In genomic region chr2:74653589-74653984, GRCh38 we compare ENCODE assay signal across 1 cellular context.
TF ChIP-seq lines count a peak whose summit lies in the region.

No MANE protein-coding gene starts in this region.

TF ChIP-seq in GM12878, 131 proteins besides CTCF, POLR2A, EP300 and RAD21 (continued from another document):
- TF ChIP-seq, protein P1, sequence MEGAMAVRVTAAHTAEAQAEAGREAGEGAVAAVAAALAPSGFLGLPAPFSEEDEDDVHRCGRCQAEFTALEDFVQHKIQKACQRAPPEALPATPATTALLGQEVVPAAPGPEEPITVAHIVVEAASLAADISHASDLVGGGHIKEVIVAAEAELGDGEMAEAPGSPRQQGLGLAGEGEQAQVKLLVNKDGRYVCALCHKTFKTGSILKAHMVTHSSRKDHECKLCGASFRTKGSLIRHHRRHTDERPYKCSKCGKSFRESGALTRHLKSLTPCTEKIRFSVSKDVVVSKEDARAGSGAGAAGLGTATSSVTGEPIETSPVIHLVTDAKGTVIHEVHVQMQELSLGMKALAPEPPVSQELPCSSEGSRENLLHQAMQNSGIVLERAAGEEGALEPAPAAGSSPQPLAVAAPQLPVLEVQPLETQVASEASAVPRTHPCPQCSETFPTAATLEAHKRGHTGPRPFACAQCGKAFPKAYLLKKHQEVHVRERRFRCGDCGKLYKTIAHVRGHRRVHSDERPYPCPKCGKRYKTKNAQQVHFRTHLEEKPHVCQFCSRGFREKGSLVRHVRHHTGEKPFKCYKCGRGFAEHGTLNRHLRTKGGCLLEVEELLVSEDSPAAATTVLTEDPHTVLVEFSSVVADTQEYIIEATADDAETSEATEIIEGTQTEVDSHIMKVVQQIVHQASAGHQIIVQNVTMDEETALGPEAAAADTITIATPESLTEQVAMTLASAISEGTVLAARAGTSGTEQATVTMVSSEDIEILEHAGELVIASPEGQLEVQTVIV (IDR thresholded peaks at IDR 0.05; ENCODE audit: borderline replicate concordance, partially characterized antibody): no peak
- TF ChIP-seq SKIL (IDR thresholded peaks at IDR 0.05; ENCODE audit: low read depth, poor library complexity, severe bottlenecking) (no peak), POLR2AphosphoS2 (IDR thresholded peaks at IDR 0.05; ENCODE audit: low read depth, low read length) (no peak), CREM (IDR thresholded peaks at IDR 0.05; ENCODE audit: low read depth) (0 out of 2 replicates have a peak, but pooled peaks have one; percentile 15), ZNF622 (IDR thresholded peaks at IDR 0.05) (no peak), LARP7 (IDR thresholded peaks at IDR 0.05) (peak; percentile 55; the same call in 1 of the 2 replicates), ZNF207 (IDR thresholded peaks at IDR 0.05; ENCODE audit: borderline replicate concordance) (no peak), SMARCA5 (IDR thresholded peaks at IDR 0.05) (0 out of 2 replicates have a peak, but pooled peaks have one; percentile 25), TARDBP (IDR thresholded peaks at IDR 0.05; ENCODE audit: borderline replicate concordance) (no peak), SMAD5 (IDR thresholded peaks at IDR 0.05; ENCODE audit: low read depth) (no peak), ATF7 (IDR thresholded peaks at IDR 0.05; ENCODE audit: low read depth) (0 out of 2 replicates have a peak, but pooled peaks have one; percentile 14), POU2F2 (IDR thresholded peaks at IDR 0.05; ENCODE audit: borderline replicate concordance, low read depth, low read length) (0 out of 3 replicates have a peak, but pooled peaks have one; percentile 34), REST (IDR thresholded peaks at IDR 0.05; ENCODE audit: low read depth, low read length) (no peak)
